Comparison of ENCODE assay signal across 20 cellular contexts in genomic region chrX:64190136-64190740, GRCh38. TPM values are rescaled to one million over a fixed set of nuclear protein-coding genes. Genes with fewer than 3 reads are reported as not detected.
"Had no signal": no experiment of that assay in that cellular context is flagged by ENCODE, and none has a peak within 500 bp of the region (broad histone marks: within the 10 kb centered on the region; RNA-seq: fewer than 3 reads in every experiment).

No MANE protein-coding gene starts in this region.

- H3K4me3 ChIP-seq: SJSA1, SK-N-MC had no signal

- DNase-seq: KBM-7, MV-4-11, NCI-H1048, NCI-H1105, NCI-H1417, NCI-H1436 treated with DMSO at 0.1 percent for 48 hours, NCI-H1694, NCI-H187 treated with DMSO at 0.1 percent for 48 hours, NCI-H2029 treated with DMSO at 0.1 percent for 48 hours, NCI-H2227 treated with DMSO at 0.1 percent for 48 hours, NCI-H524, NCI-H526 treated with DMSO at 0.1 percent for 48 hours, NCI-H774, Right ventricle myocardium superior, RPMI8226, SIG-M5 had no signal

- H3K27ac ChIP-seq: SJSA1, SK-N-MC had no signal

RNA-seq across cellular contexts. Expression of gene ASB12, which starts 40.2 kb away (rescaled TPM):
- total RNA-seq: LHCN-M2, MCF 10A, SJSA1 had no signal
